ENCODE assay signal across 11 cellular contexts in genomic region chr3:194395201-194395600, GRCh38. TPM values are rescaled to one million over a fixed set of nuclear protein-coding genes. Genes with fewer than 3 reads are reported as not detected.
DNase-seq lines count a peak whose midpoint lies in the region; ATAC-seq, FAIRE-seq and TF ChIP-seq lines count a peak whose summit lies in the region.
"Had no signal": no experiment of that assay in that cellular context is flagged by ENCODE, and none has a peak within 500 bp of the region (broad histone marks: within the 10 kb centered on the region; RNA-seq: fewer than 3 reads in every experiment).

No MANE protein-coding gene starts in this region.

- TF ChIP-seq CTCF in Calu3 (IDR thresholded peaks at IDR 0.05; ENCODE audit: unreplicated experiment) (no peak), lower lobe of right lung (IDR thresholded peaks at IDR 0.05) (no peak)

- H4K8ac ChIP-seq in mesenchymal stem cell (ENCODE audit: low read length), result no peak overlapping the region

- no peak overlapping the region for H2BK120ac ChIP-seq in mesenchymal stem cell (ENCODE audit: low read depth, low read length)

- H2BK12ac ChIP-seq in mesenchymal stem cell (ENCODE audit: low read length in 2 of 2), result no peak overlapping the region

- H2AFZ ChIP-seq in mesenchymal stem cell (ENCODE audit: low read depth, low read length), result no peak overlapping the region

- no peaks in the 10 kb centered on the region for H3K79me1 ChIP-seq in mesenchymal stem cell (replicated peaks; ENCODE audit: low read length, poor library complexity, severe bottlenecking)

- H3K36me3 Mint-ChIP-seq in Calu3 (ENCODE audit: insufficient read depth, unreplicated experiment), result no peaks in the 10 kb centered on the region
- H3K36me3 Mint-ChIP-seq in activated T-helper 17 cell treated with anti-CD3 and anti-CD28 coated beads, Interleukin-2, amount 50 U/mL, for 72 hours (ENCODE audit: low read depth), result no peaks in the 10 kb centered on the region

- H3K4ac ChIP-seq in mesenchymal stem cell (ENCODE audit: low read depth in 1 of 2, low read length in 2 of 2), result no peak overlapping the region

- H2BK15ac ChIP-seq in mesenchymal stem cell (ENCODE audit: low read depth, poor library complexity, severe bottlenecking), result no peak overlapping the region

- no peak overlapping the region for H3K23ac ChIP-seq in mesenchymal stem cell (ENCODE audit: low read length in 2 of 2)

- H4K91ac ChIP-seq in mesenchymal stem cell (ENCODE audit: low read length), result no peak overlapping the region

- peak; percentile 53 for DNase-seq in Calu3
- peak; percentile 85 for DNase-seq in NCI-H1436 (lab: John Stamatoyannopoulos, UW)
- peak; percentile 68 for DNase-seq in mesenchymal stem cell
- no peak for DNase-seq in mucosa of gallbladder (ENCODE audit: low spot score)
- DNase-seq in frontal cortex (ENCODE audit: low spot score in 2 of 2), result no peak
- no peak for DNase-seq in lower lobe of right lung
- DNase-seq: activated B cell treated with CpG ODN at 0.5 μM for 24 hours, NCI-H524 had no signal

- no peak overlapping the region for H3K4me3 Mint-ChIP-seq in Calu3 (ENCODE audit: low read depth, unreplicated experiment)
- H3K4me3 Mint-ChIP-seq in activated T-helper 17 cell treated with anti-CD3 and anti-CD28 coated beads, Interleukin-2, amount 50 U/mL, for 72 hours, result peak overlapping the region; percentile 85
- H3K4me3 Mint-ChIP-seq: activated B cell treated with CpG ODN at 0.5 μM for 24 hours had no signal

- no peak for FAIRE-seq in frontal cortex (lab: Jason Lieb, UNC)

- no peak overlapping the region for H3K9ac ChIP-seq in mesenchymal stem cell (ENCODE audit: low read length)

- no peak overlapping the region for H2AK5ac ChIP-seq in mesenchymal stem cell (ENCODE audit: low read length, severe bottlenecking)

- no peak overlapping the region for H3K4me2 ChIP-seq in mesenchymal stem cell (ENCODE audit: low read length, poor library complexity, severe bottlenecking)

- H3K4me1 Mint-ChIP-seq in Calu3 (ENCODE audit: low read depth, unreplicated experiment), result peaks cover 20% of the 10 kb centered on the region
- H3K4me1 Mint-ChIP-seq in activated T-helper 17 cell treated with anti-CD3 and anti-CD28 coated beads, Interleukin-2, amount 50 U/mL, for 72 hours, result peaks cover 39% of the 10 kb centered on the region

- 80% methylated on average over 5 of the region's 5 CpGs for WGBS in mesenchymal stem cell

- CTCF ChIA-PET in Calu3 (lab: Charles Lee), result interaction anchor here (0.6 to 1.8 kb wide), 9 partner anchors 9 to 548 kb away, joined by 3 to 7 read pairs (median 4); partner anchors contain the start of gene LRRC15

- H3K36me3 ChIP-seq in mesenchymal stem cell (ENCODE audit: control insufficient read depth in 1 of 2, insufficient read depth in 2 of 2, low read depth in 1 of 2, low read length in 2 of 2), result peaks cover 0 to 4% of the 10 kb centered on the region in 2 experiments
- H3K36me3 ChIP-seq in lower lobe of right lung, result no peaks in the 10 kb centered on the region
- H3K36me3 ChIP-seq: prostate gland had no signal

- ATAC-seq in activated T-helper 17 cell treated with anti-CD3 and anti-CD28 coated beads, Interleukin-2, amount 50 U/mL, for 72 hours (replicated peaks), result peak; percentile 43
- ATAC-seq in HG02970 (IDR thresholded peaks at IDR 0.05; ENCODE audit: low FRiP score, unreplicated experiment), result no peak
- ATAC-seq in lower lobe of right lung, result no peak

- peaks cover 20 to 61% of the 10 kb centered on the region in 2 experiments for H3K27me3 ChIP-seq in mesenchymal stem cell (ENCODE audit: control insufficient read depth in 1 of 2, insufficient read depth in 1 of 2, low read length in 2 of 2)
- H3K27me3 ChIP-seq in lower lobe of right lung (ENCODE audit: low read depth), result peaks cover 28% of the 10 kb centered on the region

- H3K9me3 Mint-ChIP-seq in Calu3 (ENCODE audit: low read depth, unreplicated experiment), result peaks cover 7% of the 10 kb centered on the region
- H3K9me3 Mint-ChIP-seq in activated T-helper 17 cell treated with anti-CD3 and anti-CD28 coated beads, Interleukin-2, amount 50 U/mL, for 72 hours, result peaks cover 8% of the 10 kb centered on the region

- H3K27ac ChIP-seq in mesenchymal stem cell (ENCODE audit: low read length, poor library complexity, severe bottlenecking) (no peak overlapping the region), lower lobe of right lung (no peak overlapping the region)
- H3K27ac ChIP-seq: prostate gland had no signal

- H3K18ac ChIP-seq in mesenchymal stem cell (ENCODE audit: low read depth in 1 of 2, low read length in 2 of 2), result peak overlapping the region in 1 of 2 experiments; percentile 18

- BruUV-seq in Calu3 (replicated peaks; lab: Mats Ljungman, UMichigan), result no TSS peak

- peaks cover 41% of the 10 kb centered on the region for H3K27me3 Mint-ChIP-seq in Calu3 (ENCODE audit: unreplicated experiment)
- H3K27me3 Mint-ChIP-seq in activated T-helper 17 cell treated with anti-CD3 and anti-CD28 coated beads, Interleukin-2, amount 50 U/mL, for 72 hours, result no peaks in the 10 kb centered on the region

- H3K14ac ChIP-seq in mesenchymal stem cell (ENCODE audit: low read length in 2 of 2), result no peak overlapping the region

- peaks cover 8% of the 10 kb centered on the region for H3K9me3 ChIP-seq in mesenchymal stem cell (ENCODE audit: control insufficient read depth, low read length)
- H3K9me3 ChIP-seq in lower lobe of right lung, result no peaks in the 10 kb centered on the region
- H3K9me3 ChIP-seq: prostate gland had no signal

- H3K4me3 ChIP-seq in mesenchymal stem cell (ENCODE audit: insufficient read depth in 1 of 2, low read depth in 1 of 2, low read length in 2 of 2) (no peak overlapping the region), lower lobe of right lung (no peak overlapping the region)
- H3K4me3 ChIP-seq: prostate gland had no signal

- H2BK5ac ChIP-seq in mesenchymal stem cell (ENCODE audit: low read depth, low read length, poor library complexity, severe bottlenecking), result no peak overlapping the region

- H3K4me1 ChIP-seq in mesenchymal stem cell (ENCODE audit: control insufficient read depth, insufficient read depth, low read depth, low read length) (peaks cover 12% of the 10 kb centered on the region), lower lobe of right lung (peaks cover 29% of the 10 kb centered on the region)
- H3K4me1 ChIP-seq: prostate gland had no signal

- intact Hi-C loops in Calu3 (cut with micrococcal nuclease; ENCODE audit: unreplicated experiment), result no loop called here
- intact Hi-C loops in lower lobe of right lung (cut with DNase I), result loop anchor here (10.0 kb wide), 1 partner anchor 50 kb away; no protein-coding TSS in a partner anchor

- peak overlapping the region; percentile 20 for H3K27ac Mint-ChIP-seq in Calu3 (ENCODE audit: unreplicated experiment)
- H3K27ac Mint-ChIP-seq in activated T-helper 17 cell treated with anti-CD3 and anti-CD28 coated beads, Interleukin-2, amount 50 U/mL, for 72 hours, result peak overlapping the region; percentile 51
- H3K27ac Mint-ChIP-seq: activated B cell treated with CpG ODN at 0.5 μM for 24 hours had no signal

RNA-seq across cellular contexts. Expression of gene GP5, which starts 3.9 kb away (rescaled TPM):
- total RNA-seq in Calu3 (2022) (0.10 and 0.21 TPM in 2 replicates), mucosa of gallbladder (0.17 TPM), frontal cortex (not detected), lower lobe of right lung (0.38 TPM)
- total RNA-seq in activated T-helper 17 cell treated with anti-CD3 and anti-CD28 coated beads, Interleukin-2, amount 50 U/mL, for 72 hours, result 1 to 10 TPM; 1.4 TPM
- 0.03 TPM for polyA plus RNA-seq in mesenchymal stem cell (2013, experiment 1 of 2)
- 0.03 TPM for polyA plus RNA-seq in mesenchymal stem cell (2013, experiment 2 of 2)
- total RNA-seq: prostate gland had no signal

RNA-seq across cellular contexts. Expression of gene LRRC15, which starts 25.7 kb away (rescaled TPM):
- 0.05 TPM in 1 of 2 replicates, not detected in the other for total RNA-seq in Calu3 (2022)
- not detected for total RNA-seq in activated T-helper 17 cell treated with anti-CD3 and anti-CD28 coated beads, Interleukin-2, amount 50 U/mL, for 72 hours
- 0.55 TPM for polyA plus RNA-seq in mesenchymal stem cell (2013, experiment 1 of 2)
- 0.56 TPM for polyA plus RNA-seq in mesenchymal stem cell (2013, experiment 2 of 2)
- total RNA-seq in mucosa of gallbladder, result 0.35 TPM
- total RNA-seq in frontal cortex, result not detected
- total RNA-seq in lower lobe of right lung, result 0.24 TPM
- total RNA-seq: activated B cell treated with CpG ODN at 0.5 μM for 24 hours had no signal

RNA-seq across cellular contexts. Expression of gene CPN2, which starts 44.1 kb away (rescaled TPM):
- total RNA-seq in Calu3 (2022) (not detected in 2 replicates), mucosa of gallbladder (0.12 TPM), frontal cortex (not detected), lower lobe of right lung (not detected)
- total RNA-seq in activated T-helper 17 cell treated with anti-CD3 and anti-CD28 coated beads, Interleukin-2, amount 50 U/mL, for 72 hours, result not detected
- not detected for polyA plus RNA-seq in mesenchymal stem cell (2013, experiment 1 of 2)
- polyA plus RNA-seq in mesenchymal stem cell (2013, experiment 2 of 2), result not detected
- total RNA-seq: activated B cell treated with CpG ODN at 0.5 μM for 24 hours had no signal

Comparison
In these comparisons a context has a peak if more than half of its experiments do, and no peak if none do; other contexts are left out.
1. DNase-seq: peak in Calu3 (single experiment), NCI-H1436 (single experiment) and mesenchymal stem cell (single experiment); none in mucosa of gallbladder (single experiment), frontal cortex (0 of 2) and lower lobe of right lung (single experiment).